Comparison of ENCODE assay signal across 7 cellular contexts in genomic region chr1:46202975-46203737, GRCh38. TPM values are rescaled to one million over a fixed set of nuclear protein-coding genes. Genes with fewer than 3 reads are reported as not detected.
DNase-seq lines count a peak whose midpoint lies in the region; ATAC-seq, FAIRE-seq and TF ChIP-seq lines count a peak whose summit lies in the region.

A gene with protein sequence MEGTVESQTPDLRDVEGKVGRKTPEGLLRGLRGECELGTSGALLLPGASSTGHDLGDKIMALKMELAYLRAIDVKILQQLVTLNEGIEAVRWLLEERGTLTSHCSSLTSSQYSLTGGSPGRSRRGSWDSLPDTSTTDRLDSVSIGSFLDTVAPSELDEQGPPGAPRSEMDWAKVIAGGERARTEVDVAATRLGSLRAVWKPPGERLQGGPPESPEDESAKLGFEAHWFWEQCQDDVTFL (plus strand): TSS chr1:46203334. CDS start chr1:46203427, 93 bp downstream.

- intact Hi-C loops in Panc1 (cut with micrococcal nuclease; ENCODE audit: unreplicated experiment) (no loop called here), left ventricle myocardium inferior (cut with micrococcal nuclease) (no loop called here), pancreas (cut with DNase I) (no loop called here)

- peak within 1 kb of the TSS; percentile 58 to 76 for H3K4me3 ChIP-seq in Panc1 (ENCODE audit: low read depth in 2 of 2, low read length in 2 of 2)
- peak within 1 kb of the TSS; percentile 90 for H3K4me3 ChIP-seq in left ventricle myocardium inferior
- peak within 1 kb of the TSS; percentile 21 to 47 (median 34) for H3K4me3 ChIP-seq in pancreas

- no peak for DNase-seq in GM18507 (ENCODE audit: extremely low spot score, insufficient read length, low read depth)
- DNase-seq in Panc1 (ENCODE audit: low read depth, low spot score): no peak
- DNase-seq in anterior cingulate cortex (lab: John Stamatoyannopoulos, UW): peak in 54 of 58 donors; percentile 31 to 79 (median 62)
- DNase-seq in left ventricle myocardium inferior: peak; percentile 69
- no peak for DNase-seq in pancreas

- H3K4me1 ChIP-seq in Panc1 (ENCODE audit: control insufficient read depth, insufficient read depth, low read length) (peaks cover 12% of the 10 kb centered on the region), left ventricle myocardium inferior (peaks cover 61% of the 10 kb centered on the region), pancreas (peaks cover 0 to 6% (median 0%) of the 10 kb centered on the region in 3 donors)

- 11 to 37% methylated on average over 27 to 48 of the region's 48 CpGs for WGBS in pancreas, 2 donors

- POLR2A ChIA-PET in Panc1 (lab: Charles Lee): interaction anchor here (0.5 to 0.6 kb wide), 2 partner anchors 44 to 119 kb away, joined by 5 to 10 read pairs; no protein-coding TSS in a partner anchor

- peak; percentile 67 for ATAC-seq in Panc1
- ATAC-seq in pancreas: peak in 3 of 4 donors; percentile 41 to 66 (median 46)
- ATAC-seq in HG03135 (IDR thresholded peaks at IDR 0.05; ENCODE audit: unreplicated experiment): no peak
- no peak for ATAC-seq in GM18511 (IDR thresholded peaks at IDR 0.05; ENCODE audit: unreplicated experiment)

- no TSS peak for BruUV-seq in Panc1 (replicated peaks; lab: Mats Ljungman, UMichigan)

- H3K36me3 ChIP-seq in Panc1 (ENCODE audit: control insufficient read depth, insufficient read depth, low read length): no peaks in the 10 kb centered on the region
- no peaks in the 10 kb centered on the region for H3K36me3 ChIP-seq in left ventricle myocardium inferior
- H3K36me3 ChIP-seq in pancreas: no peaks in the 10 kb centered on the region

- FAIRE-seq in GM18507 (lab: Jason Lieb, UNC) (peak; percentile 21), pancreas (lab: Jason Lieb, UNC) (no peak)

- H3K9me3 ChIP-seq in Panc1 (ENCODE audit: control insufficient read depth, insufficient read depth, low read depth, low read length): no peaks in the 10 kb centered on the region
- no peaks in the 10 kb centered on the region for H3K9me3 ChIP-seq in left ventricle myocardium inferior (replicated peaks)
- H3K9me3 ChIP-seq in pancreas: no peaks in the 10 kb centered on the region

- CTCF ChIA-PET in Panc1 (lab: Charles Lee): no interaction called here

- H3K27ac ChIP-seq in Panc1 (ENCODE audit: low read length) (peak within 1 kb of the TSS; percentile 67), left ventricle myocardium inferior (replicated peaks) (peak within 1 kb of the TSS; percentile 91), pancreas (no peak within 1 kb of the TSS)

- in situ Hi-C loops in Panc1 (cut with HindIII; ENCODE audit: low pct_unique_long_range_greater_than_20kb, low sequenced_read_pairs): no loop called here

- H3K27me3 ChIP-seq in Panc1 (ENCODE audit: control insufficient read depth, insufficient read depth, low read length) (no peaks in the 10 kb centered on the region), left ventricle myocardium inferior (ENCODE audit: low read depth) (no peaks in the 10 kb centered on the region), pancreas (no peaks in the 10 kb centered on the region)

- TF ChIP-seq CTCF in Panc1 (IDR thresholded peaks at IDR 0.05) (no peak), left ventricle myocardium inferior (IDR thresholded peaks at IDR 0.05; ENCODE audit: borderline replicate concordance) (no peak), pancreas (IDR thresholded peaks at IDR 0.05) (no peak)

RNA-seq across cellular contexts. Expression of the gene that starts here (rescaled TPM):
- total RNA-seq in Panc1 (2021; ENCODE audit: unreplicated experiment) (3.5 TPM), left ventricle myocardium inferior (11.6 TPM), pancreas (under 1 TPM; 0.09 to 0.56 (median 0.20) TPM)
- 1.9 TPM for polyA plus RNA-seq in Panc1 (2012; ENCODE audit: insufficient read length)
- polyA plus RNA-seq in pancreas: under 1 TPM; 0.40 to 0.68 TPM

Comparison
In these comparisons a context has a peak if more than half of its experiments do, and no peak if none do; other contexts are left out.
1. Peak in ATAC-seq and H3K4me3 ChIP-seq in pancreas; RNA of the gene not detected or under 1 TPM.
2. DNase-seq: peak in anterior cingulate cortex (54 of 58) and left ventricle myocardium inferior (single experiment); none in GM18507 (single experiment), Panc1 (single experiment) and pancreas (0 of 6).
3. H3K27ac ChIP-seq: peak in Panc1 (single experiment) and left ventricle myocardium inferior (single experiment); none in pancreas (0 of 4).
4. H3K4me3 ChIP-seq: peak in every context shown above with its lines; median percentile 90 in left ventricle myocardium inferior; 67 in Panc1; 34 in pancreas.